11 cellular contexts compared by ENCODE assay signal in the genomic region with DNA sequence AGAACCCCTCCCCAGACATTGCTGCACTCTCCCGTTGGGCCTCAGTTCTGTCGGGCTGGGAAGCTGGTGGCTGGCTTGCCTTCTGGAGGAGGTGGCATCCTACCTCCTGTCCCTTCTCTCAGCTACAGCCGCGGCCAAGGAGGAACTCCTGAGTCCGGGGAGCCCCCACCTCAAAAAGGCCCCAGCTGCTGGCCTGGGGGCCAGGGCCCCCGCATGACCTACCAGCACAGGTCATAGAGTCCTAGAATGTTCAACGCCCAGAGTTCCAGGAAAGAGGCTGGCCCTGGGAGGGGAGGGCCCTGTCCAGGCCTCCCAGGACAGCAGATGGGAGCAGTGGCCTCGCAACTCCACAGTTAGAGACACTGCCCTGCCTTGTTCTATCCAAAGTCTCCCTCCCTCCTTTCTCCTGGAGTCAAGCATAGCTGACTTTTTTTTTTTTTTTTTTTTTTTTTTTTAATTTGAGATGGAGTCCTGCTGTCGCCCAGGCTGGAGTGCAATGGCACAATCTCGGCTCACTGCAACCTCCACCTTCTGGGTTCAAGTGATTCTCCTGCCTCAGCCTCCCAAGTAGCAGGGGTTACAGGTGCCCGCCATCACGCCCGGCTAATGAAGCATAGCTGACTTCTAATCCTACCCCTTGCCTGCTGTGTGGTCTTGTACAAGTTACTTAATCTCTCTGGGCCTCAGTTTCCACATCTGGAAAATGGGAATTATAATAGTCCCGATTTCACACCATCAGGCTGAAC. TPM values are rescaled to one million over a fixed set of nuclear protein-coding genes. Genes with fewer than 3 reads are reported as not detected.
DNase-seq lines count a peak whose midpoint lies in the region; ATAC-seq and TF ChIP-seq lines count a peak whose summit lies in the region.
"Had no signal": no experiment of that assay in that cellular context is flagged by ENCODE, and none has a peak within 500 bp of the region (broad histone marks: within the 10 kb centered on the region; RNA-seq: fewer than 3 reads in every experiment).

No MANE protein-coding gene starts in this region.

- peaks cover 60% of the 10 kb centered on the region for H3K4me1 ChIP-seq in upper lobe of right lung

- no peak for DNase-seq in activated naive CD4-positive, alpha-beta T cell treated with anti-CD3 and anti-CD28 coated beads, Interleukin-2, amount 50 U/mL, for 16 hours
- DNase-seq in chondrocyte (ENCODE audit: low spot score), result peak; percentile 84
- DNase-seq in mesothelial cell of epicardium (ENCODE audit: low spot score in 2 of 2, unreplicated experiment in 2 of 2), result no peak
- DNase-seq in upper lobe of right lung, result no peak
- no peak for DNase-seq in SKM-1 treated with dmso at 0.1 percent for 144 hours (lab: John Stamatoyannopoulos, UW; ENCODE audit: unreplicated experiment)
- no peak for DNase-seq in iPS-NIHi11 (ENCODE audit: low spot score)
- DNase-seq: cerebellar nuclear complex had no signal

- peaks cover 4% of the 10 kb centered on the region for H3K36me3 Mint-ChIP-seq in activated naive CD4-positive, alpha-beta T cell treated with anti-CD3 and anti-CD28 coated beads, Interleukin-2, amount 50 U/mL, for 24 hours
- H3K36me3 Mint-ChIP-seq in chondrocyte (ENCODE audit: low read depth), result peaks cover 11% of the 10 kb centered on the region
- H3K36me3 Mint-ChIP-seq in mesothelial cell of epicardium, result peaks cover 18% of the 10 kb centered on the region

- peak overlapping the region; percentile 71 for H3K27ac Mint-ChIP-seq in activated naive CD4-positive, alpha-beta T cell treated with anti-CD3 and anti-CD28 coated beads, Interleukin-2, amount 50 U/mL, for 24 hours
- peak overlapping the region; percentile 85 for H3K27ac Mint-ChIP-seq in chondrocyte (ENCODE audit: unreplicated experiment)
- peak overlapping the region; percentile 50 for H3K27ac Mint-ChIP-seq in mesothelial cell of epicardium

- peak overlapping the region; percentile 59 for H3K27ac ChIP-seq in upper lobe of right lung

- intact Hi-C loops in upper lobe of right lung (cut with DNase I), result loop anchor here (10.0 kb wide), 1 partner anchor 57 kb away; no protein-coding TSS in a partner anchor

- H3K4me3 Mint-ChIP-seq in activated naive CD4-positive, alpha-beta T cell treated with anti-CD3 and anti-CD28 coated beads, Interleukin-2, amount 50 U/mL, for 24 hours, result no peak overlapping the region
- no peak overlapping the region for H3K4me3 Mint-ChIP-seq in chondrocyte (ENCODE audit: unreplicated experiment)
- no peak overlapping the region for H3K4me3 Mint-ChIP-seq in mesothelial cell of epicardium

- no peak for TF ChIP-seq CTCF in chondrocyte (IDR thresholded peaks at IDR 0.05)
- no peak for TF ChIP-seq CTCF in mesothelial cell of epicardium (IDR thresholded peaks at IDR 0.05; ENCODE audit: unreplicated experiment)
- no peak for TF ChIP-seq CTCF in upper lobe of right lung (IDR thresholded peaks at IDR 0.05)

- no peaks in the 10 kb centered on the region for H3K9me3 ChIP-seq in upper lobe of right lung
- H3K9me3 ChIP-seq: thoracic aorta had no signal

- peak overlapping the region; percentile 14 for H3K4me3 ChIP-seq in upper lobe of right lung
- H3K4me3 ChIP-seq: thoracic aorta had no signal

- no peaks in the 10 kb centered on the region for H3K27me3 ChIP-seq in upper lobe of right lung

- peaks cover 18% of the 10 kb centered on the region for H3K36me3 ChIP-seq in upper lobe of right lung

- ATAC-seq in upper lobe of right lung (peak; percentile 47), GM19023 (IDR thresholded peaks at IDR 0.05; ENCODE audit: unreplicated experiment) (no peak)

- peaks cover 25% of the 10 kb centered on the region for H3K4me1 Mint-ChIP-seq in activated naive CD4-positive, alpha-beta T cell treated with anti-CD3 and anti-CD28 coated beads, Interleukin-2, amount 50 U/mL, for 24 hours
- H3K4me1 Mint-ChIP-seq in chondrocyte (ENCODE audit: low read depth) (peaks cover 80% of the 10 kb centered on the region), mesothelial cell of epicardium (peaks cover 19% of the 10 kb centered on the region)

- no peaks in the 10 kb centered on the region for H3K9me3 Mint-ChIP-seq in activated naive CD4-positive, alpha-beta T cell treated with anti-CD3 and anti-CD28 coated beads, Interleukin-2, amount 50 U/mL, for 24 hours
- no peaks in the 10 kb centered on the region for H3K9me3 Mint-ChIP-seq in chondrocyte (ENCODE audit: low read depth)
- H3K9me3 Mint-ChIP-seq in mesothelial cell of epicardium, result no peaks in the 10 kb centered on the region

- no peaks in the 10 kb centered on the region for H3K27me3 Mint-ChIP-seq in activated naive CD4-positive, alpha-beta T cell treated with anti-CD3 and anti-CD28 coated beads, Interleukin-2, amount 50 U/mL, for 24 hours
- H3K27me3 Mint-ChIP-seq in chondrocyte (ENCODE audit: low read depth) (no peaks in the 10 kb centered on the region), mesothelial cell of epicardium (ENCODE audit: low read depth) (no peaks in the 10 kb centered on the region)

RNA-seq across cellular contexts. Expression of a gene that starts 7.1 kb away (rescaled TPM):
- total RNA-seq in chondrocyte, result 46.5 to 57.4 TPM (median 54.1 TPM) in 3 replicates
- total RNA-seq in mesothelial cell of epicardium, result 78.6 to 84.2 TPM (median 80.3 TPM) in 3 replicates
- 103 TPM for total RNA-seq in upper lobe of right lung

RNA-seq across cellular contexts. Expression of a gene that starts 20.4 kb away (rescaled TPM):
- total RNA-seq in chondrocyte (not detected in 3 replicates), mesothelial cell of epicardium (not detected in 3 replicates), upper lobe of right lung (not detected)
- total RNA-seq: HT-29, thoracic aorta had no signal
